ENCODE assay signal across 2 cellular contexts in genomic region chr21:36330904-36331303, GRCh38.
A peak's percentile ranks its signal among the peaks of the same experiment; 100 is the strongest.
TF ChIP-seq lines count a peak whose summit lies in the region.

No MANE protein-coding gene starts in this region.

TF ChIP-seq in SK-N-SH, 30 proteins besides CTCF, POLR2A, EP300 and RAD21:
- TF ChIP-seq USF2 (IDR thresholded peaks at IDR 0.05; ENCODE audit: borderline replicate concordance, low read depth, low read length), result no peak
- TF ChIP-seq SMC3 (IDR thresholded peaks at IDR 0.05; ENCODE audit: low read depth, low read length), result peak; percentile 76
TF ChIP-seq in SK-N-SH: peak in this region for 1.

TF ChIP-seq in GM12878, 131 proteins besides CTCF, POLR2A, EP300 and RAD21 (continued from another document):
- no peak for TF ChIP-seq PRDM15 (CRISPR knock-in tag; IDR thresholded peaks at IDR 0.05)
- 0 out of 2 replicates have a peak, but pooled peaks have one; percentile 36 for TF ChIP-seq YY1 (IDR thresholded peaks at IDR 0.05; ENCODE audit: low read depth, low read length)
- TF ChIP-seq BHLHE40 (IDR thresholded peaks at IDR 0.05; ENCODE audit: borderline replicate concordance in 1 of 2, low read depth in 2 of 2, low read length in 1 of 2), result peak in 1 of 2 experiments; percentile 51; a peak in 1 of 4 replicates
- TF ChIP-seq RUNX3 (IDR thresholded peaks at IDR 0.05; ENCODE audit: low read length), result peak; percentile 57
- TF ChIP-seq RB1 (IDR thresholded peaks at IDR 0.05; ENCODE audit: borderline replicate concordance), result peak; percentile 23; the same call in 1 of the 2 replicates
- peak; percentile 96 for TF ChIP-seq SMC3 (IDR thresholded peaks at IDR 0.05; ENCODE audit: borderline replicate concordance, low read length)
